ENCODE assay signal across 1 cellular context in the genomic region with DNA sequence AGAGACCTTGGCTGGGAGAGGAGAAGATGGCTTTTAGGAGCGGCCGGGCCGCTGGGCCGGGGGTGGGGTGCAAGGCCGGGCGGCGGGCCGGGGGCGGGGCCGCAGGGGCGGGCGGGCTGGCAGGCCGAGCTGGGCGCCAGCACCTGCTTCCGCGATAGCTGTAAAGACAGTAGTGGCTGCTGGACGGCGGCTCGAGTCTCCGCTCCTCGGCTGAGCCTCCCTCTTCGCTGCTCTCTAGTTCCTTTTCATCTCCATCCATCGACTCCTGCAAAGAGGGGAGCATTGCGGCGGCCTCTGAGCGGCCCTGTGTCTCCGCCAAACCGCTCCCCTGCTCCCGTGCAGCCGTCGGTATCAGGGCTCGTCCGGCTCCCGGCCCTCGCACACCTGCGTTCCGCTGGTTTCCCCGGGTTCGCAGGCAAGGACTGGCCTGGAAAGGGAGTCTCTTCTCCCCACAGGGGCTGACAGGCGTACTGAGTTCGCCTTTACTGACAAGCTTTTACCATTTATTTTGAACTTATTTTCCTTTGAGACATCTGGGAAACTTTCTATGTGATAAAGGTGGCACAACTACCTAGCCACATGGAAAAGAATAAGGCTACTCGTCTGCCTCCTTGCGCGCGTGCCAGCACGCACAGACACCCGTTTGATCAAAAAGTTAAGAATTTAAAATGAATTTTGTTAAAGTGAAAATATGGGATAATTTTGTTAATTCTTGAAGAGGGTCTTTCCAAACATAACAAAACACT.
A peak's percentile ranks its signal among the peaks of the same experiment; 100 is the strongest.
TF ChIP-seq lines count a peak whose summit lies in the region.

A gene with protein sequence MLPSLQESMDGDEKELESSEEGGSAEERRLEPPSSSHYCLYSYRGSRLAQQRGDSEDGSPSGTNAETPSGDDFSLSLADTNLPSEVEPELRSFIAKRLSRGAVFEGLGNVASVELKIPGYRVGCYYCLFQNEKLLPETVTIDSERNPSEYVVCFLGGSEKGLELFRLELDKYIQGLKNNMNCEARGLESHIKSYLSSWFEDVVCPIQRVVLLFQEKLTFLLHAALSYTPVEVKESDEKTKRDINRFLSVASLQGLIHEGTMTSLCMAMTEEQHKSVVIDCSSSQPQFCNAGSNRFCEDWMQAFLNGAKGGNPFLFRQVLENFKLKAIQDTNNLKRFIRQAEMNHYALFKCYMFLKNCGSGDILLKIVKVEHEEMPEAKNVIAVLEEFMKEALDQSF (minus strand): TSS at position 317 of the 746 bp plus-strand sequence. CDS start 34 bp downstream, at position 283.

TF ChIP-seq in HEK293, 187 proteins besides CTCF, POLR2A, EP300 and RAD21 (continued from another document and continues in another):
- TF ChIP-seq, protein P1, sequence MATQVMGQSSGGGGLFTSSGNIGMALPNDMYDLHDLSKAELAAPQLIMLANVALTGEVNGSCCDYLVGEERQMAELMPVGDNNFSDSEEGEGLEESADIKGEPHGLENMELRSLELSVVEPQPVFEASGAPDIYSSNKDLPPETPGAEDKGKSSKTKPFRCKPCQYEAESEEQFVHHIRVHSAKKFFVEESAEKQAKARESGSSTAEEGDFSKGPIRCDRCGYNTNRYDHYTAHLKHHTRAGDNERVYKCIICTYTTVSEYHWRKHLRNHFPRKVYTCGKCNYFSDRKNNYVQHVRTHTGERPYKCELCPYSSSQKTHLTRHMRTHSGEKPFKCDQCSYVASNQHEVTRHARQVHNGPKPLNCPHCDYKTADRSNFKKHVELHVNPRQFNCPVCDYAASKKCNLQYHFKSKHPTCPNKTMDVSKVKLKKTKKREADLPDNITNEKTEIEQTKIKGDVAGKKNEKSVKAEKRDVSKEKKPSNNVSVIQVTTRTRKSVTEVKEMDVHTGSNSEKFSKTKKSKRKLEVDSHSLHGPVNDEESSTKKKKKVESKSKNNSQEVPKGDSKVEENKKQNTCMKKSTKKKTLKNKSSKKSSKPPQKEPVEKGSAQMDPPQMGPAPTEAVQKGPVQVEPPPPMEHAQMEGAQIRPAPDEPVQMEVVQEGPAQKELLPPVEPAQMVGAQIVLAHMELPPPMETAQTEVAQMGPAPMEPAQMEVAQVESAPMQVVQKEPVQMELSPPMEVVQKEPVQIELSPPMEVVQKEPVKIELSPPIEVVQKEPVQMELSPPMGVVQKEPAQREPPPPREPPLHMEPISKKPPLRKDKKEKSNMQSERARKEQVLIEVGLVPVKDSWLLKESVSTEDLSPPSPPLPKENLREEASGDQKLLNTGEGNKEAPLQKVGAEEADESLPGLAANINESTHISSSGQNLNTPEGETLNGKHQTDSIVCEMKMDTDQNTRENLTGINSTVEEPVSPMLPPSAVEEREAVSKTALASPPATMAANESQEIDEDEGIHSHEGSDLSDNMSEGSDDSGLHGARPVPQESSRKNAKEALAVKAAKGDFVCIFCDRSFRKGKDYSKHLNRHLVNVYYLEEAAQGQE (tag by site-specific recombination; IDR thresholded peaks at IDR 0.05): peak; percentile 84
- TF ChIP-seq, protein P2, sequence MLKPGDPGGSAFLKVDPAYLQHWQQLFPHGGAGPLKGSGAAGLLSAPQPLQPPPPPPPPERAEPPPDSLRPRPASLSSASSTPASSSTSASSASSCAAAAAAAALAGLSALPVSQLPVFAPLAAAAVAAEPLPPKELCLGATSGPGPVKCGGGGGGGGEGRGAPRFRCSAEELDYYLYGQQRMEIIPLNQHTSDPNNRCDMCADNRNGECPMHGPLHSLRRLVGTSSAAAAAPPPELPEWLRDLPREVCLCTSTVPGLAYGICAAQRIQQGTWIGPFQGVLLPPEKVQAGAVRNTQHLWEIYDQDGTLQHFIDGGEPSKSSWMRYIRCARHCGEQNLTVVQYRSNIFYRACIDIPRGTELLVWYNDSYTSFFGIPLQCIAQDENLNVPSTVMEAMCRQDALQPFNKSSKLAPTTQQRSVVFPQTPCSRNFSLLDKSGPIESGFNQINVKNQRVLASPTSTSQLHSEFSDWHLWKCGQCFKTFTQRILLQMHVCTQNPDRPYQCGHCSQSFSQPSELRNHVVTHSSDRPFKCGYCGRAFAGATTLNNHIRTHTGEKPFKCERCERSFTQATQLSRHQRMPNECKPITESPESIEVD (tag by site-specific recombination; IDR thresholded peaks at IDR 0.05): no peak; the same call in 1 of the 2 replicates
- 0 out of 2 replicates have a peak, but pooled peaks have one; percentile 19 for TF ChIP-seq ZNF366 (tag by site-specific recombination; conservative IDR thresholded peaks at IDR 0.05)
- peak; percentile 84; the same call in 1 of the 2 replicates for TF ChIP-seq KLF10 (tag by site-specific recombination; IDR thresholded peaks at IDR 0.05)
- TF ChIP-seq, protein P3, sequence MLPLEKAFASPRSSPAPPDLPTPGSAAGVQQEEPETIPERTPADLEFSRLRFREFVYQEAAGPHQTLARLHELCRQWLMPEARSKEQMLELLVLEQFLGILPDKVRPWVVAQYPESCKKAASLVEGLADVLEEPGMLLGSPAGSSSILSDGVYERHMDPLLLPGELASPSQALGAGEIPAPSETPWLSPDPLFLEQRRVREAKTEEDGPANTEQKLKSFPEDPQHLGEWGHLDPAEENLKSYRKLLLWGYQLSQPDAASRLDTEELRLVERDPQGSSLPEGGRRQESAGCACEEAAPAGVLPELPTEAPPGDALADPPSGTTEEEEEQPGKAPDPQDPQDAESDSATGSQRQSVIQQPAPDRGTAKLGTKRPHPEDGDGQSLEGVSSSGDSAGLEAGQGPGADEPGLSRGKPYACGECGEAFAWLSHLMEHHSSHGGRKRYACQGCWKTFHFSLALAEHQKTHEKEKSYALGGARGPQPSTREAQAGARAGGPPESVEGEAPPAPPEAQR (tag by site-specific recombination; IDR thresholded peaks at IDR 0.05): peak; percentile 90
- TF ChIP-seq ZXDB (tag by site-specific recombination; IDR thresholded peaks at IDR 0.05): peak; percentile 96
- TF ChIP-seq, protein P4, sequence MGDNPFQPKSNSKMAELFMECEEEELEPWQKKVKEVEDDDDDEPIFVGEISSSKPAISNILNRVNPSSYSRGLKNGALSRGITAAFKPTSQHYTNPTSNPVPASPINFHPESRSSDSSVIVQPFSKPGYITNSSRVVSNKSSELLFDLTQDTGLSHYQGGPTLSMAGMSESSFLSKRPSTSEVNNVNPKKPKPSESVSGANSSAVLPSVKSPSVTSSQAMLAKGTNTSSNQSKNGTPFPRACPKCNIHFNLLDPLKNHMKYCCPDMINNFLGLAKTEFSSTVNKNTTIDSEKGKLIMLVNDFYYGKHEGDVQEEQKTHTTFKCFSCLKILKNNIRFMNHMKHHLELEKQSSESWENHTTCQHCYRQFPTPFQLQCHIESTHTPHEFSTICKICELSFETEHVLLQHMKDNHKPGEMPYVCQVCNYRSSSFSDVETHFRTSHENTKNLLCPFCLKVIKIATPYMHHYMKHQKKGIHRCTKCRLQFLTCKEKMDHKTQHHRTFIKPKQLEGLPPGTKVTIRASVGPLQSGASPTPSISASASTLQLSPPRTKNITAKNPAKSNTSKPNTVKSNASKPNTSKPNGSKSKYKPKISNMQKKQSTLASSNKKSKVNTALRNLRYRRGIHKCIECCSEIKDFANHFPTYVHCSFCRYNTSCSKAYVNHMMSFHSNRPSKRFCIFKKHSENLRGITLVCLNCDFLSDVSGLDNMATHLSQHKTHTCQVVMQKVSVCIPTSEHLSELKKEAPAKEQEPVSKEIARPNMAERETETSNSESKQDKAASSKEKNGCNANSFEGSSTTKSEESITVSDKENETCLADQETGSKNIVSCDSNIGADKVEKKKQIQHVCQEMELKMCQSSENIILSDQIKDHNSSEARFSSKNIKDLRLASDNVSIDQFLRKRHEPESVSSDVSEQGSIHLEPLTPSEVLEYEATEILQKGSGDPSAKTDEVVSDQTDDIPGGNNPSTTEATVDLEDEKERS (tag by site-specific recombination; IDR thresholded peaks at IDR 0.05): no peak
- peak; percentile 96 for TF ChIP-seq ZNF324 (tag by site-specific recombination; IDR thresholded peaks at IDR 0.05)
- TF ChIP-seq, protein P5, sequence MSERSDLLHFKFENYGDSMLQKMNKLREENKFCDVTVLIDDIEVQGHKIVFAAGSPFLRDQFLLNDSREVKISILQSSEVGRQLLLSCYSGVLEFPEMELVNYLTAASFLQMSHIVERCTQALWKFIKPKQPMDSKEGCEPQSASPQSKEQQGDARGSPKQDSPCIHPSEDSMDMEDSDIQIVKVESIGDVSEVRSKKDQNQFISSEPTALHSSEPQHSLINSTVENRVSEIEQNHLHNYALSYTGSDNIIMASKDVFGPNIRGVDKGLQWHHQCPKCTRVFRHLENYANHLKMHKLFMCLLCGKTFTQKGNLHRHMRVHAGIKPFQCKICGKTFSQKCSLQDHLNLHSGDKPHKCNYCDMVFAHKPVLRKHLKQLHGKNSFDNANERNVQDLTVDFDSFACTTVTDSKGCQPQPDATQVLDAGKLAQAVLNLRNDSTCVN (tag by site-specific recombination; optimal IDR thresholded peaks at IDR 0.05): peak; percentile 47
- TF ChIP-seq, protein P6, sequence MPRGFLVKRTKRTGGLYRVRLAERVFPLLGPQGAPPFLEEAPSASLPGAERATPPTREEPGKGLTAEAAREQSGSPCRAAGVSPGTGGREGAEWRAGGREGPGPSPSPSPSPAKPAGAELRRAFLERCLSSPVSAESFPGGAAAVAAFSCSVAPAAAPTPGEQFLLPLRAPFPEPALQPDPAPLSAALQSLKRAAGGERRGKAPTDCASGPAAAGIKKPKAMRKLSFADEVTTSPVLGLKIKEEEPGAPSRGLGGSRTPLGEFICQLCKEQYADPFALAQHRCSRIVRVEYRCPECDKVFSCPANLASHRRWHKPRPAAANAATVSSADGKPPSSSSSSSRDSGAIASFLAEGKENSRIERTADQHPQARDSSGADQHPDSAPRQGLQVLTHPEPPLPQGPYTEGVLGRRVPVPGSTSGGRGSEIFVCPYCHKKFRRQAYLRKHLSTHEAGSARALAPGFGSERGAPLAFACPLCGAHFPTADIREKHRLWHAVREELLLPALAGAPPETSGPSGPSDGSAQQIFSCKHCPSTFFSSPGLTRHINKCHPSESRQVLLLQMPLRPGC (tag by site-specific recombination; IDR thresholded peaks at IDR 0.05): peak; percentile 93
- TF ChIP-seq ZNF560 (tag by site-specific recombination; IDR thresholded peaks at IDR 0.05; ENCODE audit: borderline replicate concordance): no peak
- peak; percentile 75 for TF ChIP-seq SP3 (tag by site-specific recombination; IDR thresholded peaks at IDR 0.05)
- peak; percentile 56; the same call in 1 of the 2 replicates for TF ChIP-seq ZBTB48 (tag by site-specific recombination; IDR thresholded peaks at IDR 0.05)
- TF ChIP-seq ZNF184 (tag by site-specific recombination; IDR thresholded peaks at IDR 0.05): peak; percentile 88
- TF ChIP-seq ZNF558 (tag by site-specific recombination; IDR thresholded peaks at IDR 0.05): peak; percentile 64; the same call in 1 of the 2 replicates
- TF ChIP-seq, protein P7, sequence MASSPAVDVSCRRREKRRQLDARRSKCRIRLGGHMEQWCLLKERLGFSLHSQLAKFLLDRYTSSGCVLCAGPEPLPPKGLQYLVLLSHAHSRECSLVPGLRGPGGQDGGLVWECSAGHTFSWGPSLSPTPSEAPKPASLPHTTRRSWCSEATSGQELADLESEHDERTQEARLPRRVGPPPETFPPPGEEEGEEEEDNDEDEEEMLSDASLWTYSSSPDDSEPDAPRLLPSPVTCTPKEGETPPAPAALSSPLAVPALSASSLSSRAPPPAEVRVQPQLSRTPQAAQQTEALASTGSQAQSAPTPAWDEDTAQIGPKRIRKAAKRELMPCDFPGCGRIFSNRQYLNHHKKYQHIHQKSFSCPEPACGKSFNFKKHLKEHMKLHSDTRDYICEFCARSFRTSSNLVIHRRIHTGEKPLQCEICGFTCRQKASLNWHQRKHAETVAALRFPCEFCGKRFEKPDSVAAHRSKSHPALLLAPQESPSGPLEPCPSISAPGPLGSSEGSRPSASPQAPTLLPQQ (tag by site-specific recombination; IDR thresholded peaks at IDR 0.05): peak; percentile 76; the same call in 1 of the 2 replicates
- peak; percentile 90 for TF ChIP-seq ZNF10 (tag by site-specific recombination; IDR thresholded peaks at IDR 0.05)
- TF ChIP-seq OSR2 (tag by site-specific recombination; IDR thresholded peaks at IDR 0.05): peak; percentile 67
- TF ChIP-seq, protein P8, sequence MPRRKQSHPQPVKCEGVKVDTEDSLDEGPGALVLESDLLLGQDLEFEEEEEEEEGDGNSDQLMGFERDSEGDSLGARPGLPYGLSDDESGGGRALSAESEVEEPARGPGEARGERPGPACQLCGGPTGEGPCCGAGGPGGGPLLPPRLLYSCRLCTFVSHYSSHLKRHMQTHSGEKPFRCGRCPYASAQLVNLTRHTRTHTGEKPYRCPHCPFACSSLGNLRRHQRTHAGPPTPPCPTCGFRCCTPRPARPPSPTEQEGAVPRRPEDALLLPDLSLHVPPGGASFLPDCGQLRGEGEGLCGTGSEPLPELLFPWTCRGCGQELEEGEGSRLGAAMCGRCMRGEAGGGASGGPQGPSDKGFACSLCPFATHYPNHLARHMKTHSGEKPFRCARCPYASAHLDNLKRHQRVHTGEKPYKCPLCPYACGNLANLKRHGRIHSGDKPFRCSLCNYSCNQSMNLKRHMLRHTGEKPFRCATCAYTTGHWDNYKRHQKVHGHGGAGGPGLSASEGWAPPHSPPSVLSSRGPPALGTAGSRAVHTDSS (tag by site-specific recombination; IDR thresholded peaks at IDR 0.05): peak; percentile 50
- TF ChIP-seq ZNF629 (tag by site-specific recombination; IDR thresholded peaks at IDR 0.05): peak; percentile 84
- TF ChIP-seq, protein P9, sequence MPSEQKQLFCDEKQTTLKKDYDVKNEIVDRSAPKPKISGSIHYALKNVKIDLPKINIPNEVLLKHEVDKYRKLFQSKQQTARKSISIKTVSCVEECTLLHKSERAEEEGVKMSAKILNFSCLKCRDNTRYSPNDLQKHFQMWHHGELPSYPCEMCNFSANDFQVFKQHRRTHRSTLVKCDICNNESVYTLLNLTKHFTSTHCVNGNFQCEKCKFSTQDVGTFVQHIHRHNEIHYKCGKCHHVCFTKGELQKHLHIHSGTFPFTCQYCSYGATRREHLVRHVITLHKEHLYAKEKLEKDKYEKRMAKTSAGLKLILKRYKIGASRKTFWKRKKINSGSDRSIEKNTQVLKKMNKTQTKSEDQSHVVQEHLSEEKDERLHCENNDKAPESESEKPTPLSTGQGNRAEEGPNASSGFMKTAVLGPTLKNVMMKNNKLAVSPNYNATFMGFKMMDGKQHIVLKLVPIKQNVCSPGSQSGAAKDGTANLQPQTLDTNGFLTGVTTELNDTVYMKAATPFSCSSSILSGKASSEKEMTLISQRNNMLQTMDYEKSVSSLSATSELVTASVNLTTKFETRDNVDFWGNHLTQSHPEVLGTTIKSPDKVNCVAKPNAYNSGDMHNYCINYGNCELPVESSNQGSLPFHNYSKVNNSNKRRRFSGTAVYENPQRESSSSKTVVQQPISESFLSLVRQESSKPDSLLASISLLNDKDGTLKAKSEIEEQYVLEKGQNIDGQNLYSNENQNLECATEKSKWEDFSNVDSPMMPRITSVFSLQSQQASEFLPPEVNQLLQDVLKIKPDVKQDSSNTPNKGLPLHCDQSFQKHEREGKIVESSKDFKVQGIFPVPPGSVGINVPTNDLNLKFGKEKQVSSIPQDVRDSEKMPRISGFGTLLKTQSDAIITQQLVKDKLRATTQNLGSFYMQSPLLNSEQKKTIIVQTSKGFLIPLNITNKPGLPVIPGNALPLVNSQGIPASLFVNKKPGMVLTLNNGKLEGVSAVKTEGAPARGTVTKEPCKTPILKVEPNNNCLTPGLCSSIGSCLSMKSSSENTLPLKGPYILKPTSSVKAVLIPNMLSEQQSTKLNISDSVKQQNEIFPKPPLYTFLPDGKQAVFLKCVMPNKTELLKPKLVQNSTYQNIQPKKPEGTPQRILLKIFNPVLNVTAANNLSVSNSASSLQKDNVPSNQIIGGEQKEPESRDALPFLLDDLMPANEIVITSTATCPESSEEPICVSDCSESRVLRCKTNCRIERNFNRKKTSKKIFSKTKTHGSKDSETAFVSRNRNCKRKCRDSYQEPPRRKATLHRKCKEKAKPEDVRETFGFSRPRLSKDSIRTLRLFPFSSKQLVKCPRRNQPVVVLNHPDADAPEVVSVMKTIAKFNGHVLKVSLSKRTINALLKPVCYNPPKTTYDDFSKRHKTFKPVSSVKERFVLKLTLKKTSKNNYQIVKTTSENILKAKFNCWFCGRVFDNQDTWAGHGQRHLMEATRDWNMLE (tag by site-specific recombination; conservative IDR thresholded peaks at IDR 0.05; ENCODE audit: low read depth): peak; percentile 83
